In the genomic region with DNA sequence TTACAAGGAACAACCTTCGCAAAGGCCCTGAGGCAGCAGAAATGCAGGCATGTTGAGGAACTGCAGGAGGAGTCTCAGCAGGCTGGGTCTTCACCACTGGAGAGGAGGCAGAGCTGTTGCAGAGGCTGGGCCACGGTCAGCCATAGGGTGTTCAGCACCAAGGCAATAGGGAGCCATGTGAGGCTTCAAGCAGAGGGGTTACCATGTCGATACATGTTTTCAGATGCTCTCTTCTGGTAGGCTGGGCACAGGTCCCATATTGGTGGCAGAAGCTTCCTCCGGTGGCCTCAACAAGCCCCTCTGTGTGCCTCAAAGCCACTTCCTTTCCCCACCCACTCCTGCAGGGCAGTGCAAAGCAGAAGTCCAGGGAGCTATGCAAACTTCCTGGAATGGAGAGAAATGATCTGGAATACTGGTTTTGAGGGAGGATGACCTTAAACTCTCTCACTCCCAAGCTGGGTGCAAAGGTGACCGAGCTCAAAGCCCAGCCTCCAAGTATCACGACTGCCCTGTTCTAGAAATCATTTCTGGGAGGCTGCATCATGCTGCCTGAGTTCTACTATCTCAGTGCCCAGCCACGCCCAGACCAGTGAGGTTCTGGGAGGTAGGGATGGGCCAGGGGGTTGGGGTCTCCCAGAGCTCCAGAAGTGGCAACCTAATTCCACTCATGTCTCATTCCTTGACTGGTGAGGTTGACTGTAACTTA, we compare ENCODE assay signal across 2 cellular contexts.
TF ChIP-seq lines count a peak whose summit lies in the region.

A gene with protein sequence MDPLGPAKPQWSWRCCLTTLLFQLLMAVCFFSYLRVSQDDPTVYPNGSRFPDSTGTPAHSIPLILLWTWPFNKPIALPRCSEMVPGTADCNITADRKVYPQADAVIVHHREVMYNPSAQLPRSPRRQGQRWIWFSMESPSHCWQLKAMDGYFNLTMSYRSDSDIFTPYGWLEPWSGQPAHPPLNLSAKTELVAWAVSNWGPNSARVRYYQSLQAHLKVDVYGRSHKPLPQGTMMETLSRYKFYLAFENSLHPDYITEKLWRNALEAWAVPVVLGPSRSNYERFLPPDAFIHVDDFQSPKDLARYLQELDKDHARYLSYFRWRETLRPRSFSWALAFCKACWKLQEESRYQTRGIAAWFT (minus strand): TSS at position 391 of the 706 bp plus-strand sequence. CDS start 7,135 bp downstream, outside the sequence.

TF ChIP-seq in A549, 52 proteins besides CTCF, POLR2A, EP300 and RAD21:
- no peak for TF ChIP-seq HOXB13 (CRISPR knock-in tag; IDR thresholded peaks at IDR 0.05; ENCODE audit: low read depth)
TF ChIP-seq in A549: peak in this region for 0.

TF ChIP-seq in H1, 55 proteins besides CTCF, POLR2A, EP300 and RAD21:
- TF ChIP-seq HDAC6 (IDR thresholded peaks at IDR 0.05; ENCODE audit: low read depth, low read length) (no peak), GABPA (IDR thresholded peaks at IDR 0.05; ENCODE audit: borderline replicate concordance, insufficient read depth, low read length) (no peak), NANOG (IDR thresholded peaks at IDR 0.05; ENCODE audit: insufficient read depth, low read depth, low read length, poor library complexity, severe bottlenecking) (no peak), RBBP5 (IDR thresholded peaks at IDR 0.05; ENCODE audit: borderline replicate concordance, low read depth, low read length) (no peak)
- TF ChIP-seq, protein P1, sequence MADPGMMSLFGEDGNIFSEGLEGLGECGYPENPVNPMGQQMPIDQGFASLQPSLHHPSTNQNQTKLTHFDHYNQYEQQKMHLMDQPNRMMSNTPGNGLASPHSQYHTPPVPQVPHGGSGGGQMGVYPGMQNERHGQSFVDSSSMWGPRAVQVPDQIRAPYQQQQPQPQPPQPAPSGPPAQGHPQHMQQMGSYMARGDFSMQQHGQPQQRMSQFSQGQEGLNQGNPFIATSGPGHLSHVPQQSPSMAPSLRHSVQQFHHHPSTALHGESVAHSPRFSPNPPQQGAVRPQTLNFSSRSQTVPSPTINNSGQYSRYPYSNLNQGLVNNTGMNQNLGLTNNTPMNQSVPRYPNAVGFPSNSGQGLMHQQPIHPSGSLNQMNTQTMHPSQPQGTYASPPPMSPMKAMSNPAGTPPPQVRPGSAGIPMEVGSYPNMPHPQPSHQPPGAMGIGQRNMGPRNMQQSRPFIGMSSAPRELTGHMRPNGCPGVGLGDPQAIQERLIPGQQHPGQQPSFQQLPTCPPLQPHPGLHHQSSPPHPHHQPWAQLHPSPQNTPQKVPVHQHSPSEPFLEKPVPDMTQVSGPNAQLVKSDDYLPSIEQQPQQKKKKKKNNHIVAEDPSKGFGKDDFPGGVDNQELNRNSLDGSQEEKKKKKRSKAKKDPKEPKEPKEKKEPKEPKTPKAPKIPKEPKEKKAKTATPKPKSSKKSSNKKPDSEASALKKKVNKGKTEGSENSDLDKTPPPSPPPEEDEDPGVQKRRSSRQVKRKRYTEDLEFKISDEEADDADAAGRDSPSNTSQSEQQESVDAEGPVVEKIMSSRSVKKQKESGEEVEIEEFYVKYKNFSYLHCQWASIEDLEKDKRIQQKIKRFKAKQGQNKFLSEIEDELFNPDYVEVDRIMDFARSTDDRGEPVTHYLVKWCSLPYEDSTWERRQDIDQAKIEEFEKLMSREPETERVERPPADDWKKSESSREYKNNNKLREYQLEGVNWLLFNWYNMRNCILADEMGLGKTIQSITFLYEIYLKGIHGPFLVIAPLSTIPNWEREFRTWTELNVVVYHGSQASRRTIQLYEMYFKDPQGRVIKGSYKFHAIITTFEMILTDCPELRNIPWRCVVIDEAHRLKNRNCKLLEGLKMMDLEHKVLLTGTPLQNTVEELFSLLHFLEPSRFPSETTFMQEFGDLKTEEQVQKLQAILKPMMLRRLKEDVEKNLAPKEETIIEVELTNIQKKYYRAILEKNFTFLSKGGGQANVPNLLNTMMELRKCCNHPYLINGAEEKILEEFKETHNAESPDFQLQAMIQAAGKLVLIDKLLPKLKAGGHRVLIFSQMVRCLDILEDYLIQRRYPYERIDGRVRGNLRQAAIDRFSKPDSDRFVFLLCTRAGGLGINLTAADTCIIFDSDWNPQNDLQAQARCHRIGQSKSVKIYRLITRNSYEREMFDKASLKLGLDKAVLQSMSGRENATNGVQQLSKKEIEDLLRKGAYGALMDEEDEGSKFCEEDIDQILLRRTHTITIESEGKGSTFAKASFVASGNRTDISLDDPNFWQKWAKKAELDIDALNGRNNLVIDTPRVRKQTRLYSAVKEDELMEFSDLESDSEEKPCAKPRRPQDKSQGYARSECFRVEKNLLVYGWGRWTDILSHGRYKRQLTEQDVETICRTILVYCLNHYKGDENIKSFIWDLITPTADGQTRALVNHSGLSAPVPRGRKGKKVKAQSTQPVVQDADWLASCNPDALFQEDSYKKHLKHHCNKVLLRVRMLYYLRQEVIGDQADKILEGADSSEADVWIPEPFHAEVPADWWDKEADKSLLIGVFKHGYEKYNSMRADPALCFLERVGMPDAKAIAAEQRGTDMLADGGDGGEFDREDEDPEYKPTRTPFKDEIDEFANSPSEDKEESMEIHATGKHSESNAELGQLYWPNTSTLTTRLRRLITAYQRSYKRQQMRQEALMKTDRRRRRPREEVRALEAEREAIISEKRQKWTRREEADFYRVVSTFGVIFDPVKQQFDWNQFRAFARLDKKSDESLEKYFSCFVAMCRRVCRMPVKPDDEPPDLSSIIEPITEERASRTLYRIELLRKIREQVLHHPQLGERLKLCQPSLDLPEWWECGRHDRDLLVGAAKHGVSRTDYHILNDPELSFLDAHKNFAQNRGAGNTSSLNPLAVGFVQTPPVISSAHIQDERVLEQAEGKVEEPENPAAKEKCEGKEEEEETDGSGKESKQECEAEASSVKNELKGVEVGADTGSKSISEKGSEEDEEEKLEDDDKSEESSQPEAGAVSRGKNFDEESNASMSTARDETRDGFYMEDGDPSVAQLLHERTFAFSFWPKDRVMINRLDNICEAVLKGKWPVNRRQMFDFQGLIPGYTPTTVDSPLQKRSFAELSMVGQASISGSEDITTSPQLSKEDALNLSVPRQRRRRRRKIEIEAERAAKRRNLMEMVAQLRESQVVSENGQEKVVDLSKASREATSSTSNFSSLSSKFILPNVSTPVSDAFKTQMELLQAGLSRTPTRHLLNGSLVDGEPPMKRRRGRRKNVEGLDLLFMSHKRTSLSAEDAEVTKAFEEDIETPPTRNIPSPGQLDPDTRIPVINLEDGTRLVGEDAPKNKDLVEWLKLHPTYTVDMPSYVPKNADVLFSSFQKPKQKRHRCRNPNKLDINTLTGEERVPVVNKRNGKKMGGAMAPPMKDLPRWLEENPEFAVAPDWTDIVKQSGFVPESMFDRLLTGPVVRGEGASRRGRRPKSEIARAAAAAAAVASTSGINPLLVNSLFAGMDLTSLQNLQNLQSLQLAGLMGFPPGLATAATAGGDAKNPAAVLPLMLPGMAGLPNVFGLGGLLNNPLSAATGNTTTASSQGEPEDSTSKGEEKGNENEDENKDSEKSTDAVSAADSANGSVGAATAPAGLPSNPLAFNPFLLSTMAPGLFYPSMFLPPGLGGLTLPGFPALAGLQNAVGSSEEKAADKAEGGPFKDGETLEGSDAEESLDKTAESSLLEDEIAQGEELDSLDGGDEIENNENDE (IDR thresholded peaks at IDR 0.05; ENCODE audit: insufficient replicate concordance, low read length): no peak
